17 cellular contexts compared by ENCODE assay signal in the genomic region with DNA sequence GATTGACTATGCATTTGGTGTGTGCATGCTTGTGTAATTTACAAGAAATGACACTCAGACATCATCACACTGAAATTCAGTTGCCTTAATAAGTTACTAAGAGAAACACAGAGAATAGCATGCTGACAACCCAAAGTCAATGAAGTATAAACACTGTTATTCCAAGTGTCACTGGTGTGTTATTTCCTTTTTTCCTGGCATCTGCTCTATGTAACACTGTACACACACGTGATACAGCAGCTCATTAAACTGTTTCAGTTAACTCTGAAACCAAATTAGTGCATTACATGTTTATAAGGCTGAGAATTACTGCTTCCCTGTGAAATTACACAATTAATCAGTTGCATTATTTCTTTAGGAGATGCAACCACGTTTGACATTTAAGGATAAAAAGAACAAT.
A peak's percentile ranks its signal among the peaks of the same experiment; 100 is the strongest.
DNase-seq lines count a peak whose midpoint lies in the region; ATAC-seq, FAIRE-seq and TF ChIP-seq lines count a peak whose summit lies in the region.
"Had no signal": no experiment of that assay in that cellular context is flagged by ENCODE, and none has a peak within 500 bp of the region (broad histone marks: within the 10 kb centered on the region; RNA-seq: fewer than 3 reads in every experiment).

No MANE protein-coding gene starts in this region.

- peak; percentile 79 for FAIRE-seq in A549 (lab: Jason Lieb, UNC)
- FAIRE-seq in H54 (lab: Jason Lieb, UNC): peak; percentile 53
- FAIRE-seq in GM12878 (lab: Jason Lieb, UNC): no peak
- FAIRE-seq: A204.1 had no signal

- H3K36me3 ChIP-seq in GM12878 (ENCODE audit: control insufficient read depth in 2 of 2, insufficient read depth in 2 of 2, low read length in 1 of 2): no peaks in the 10 kb centered on the region
- no peaks in the 10 kb centered on the region for H3K36me3 ChIP-seq in testis (ENCODE audit: low read depth, missing control alignments)

- no peak overlapping the region for H3K27ac Mint-ChIP-seq in activated CD4-positive, alpha-beta T cell treated with anti-CD3 and anti-CD28 coated beads, Interleukin-2, amount 10 ng/mL, durations not matched to agents 24 days and 14 days
- no peak overlapping the region for H3K27ac Mint-ChIP-seq in activated naive CD8-positive, alpha-beta T cell treated with anti-CD3 and anti-CD28 coated beads for 36 hours
- H3K27ac Mint-ChIP-seq: H9 had no signal

- ATAC-seq in A549 (peak in 1 of 2 experiments; percentile 37; a peak in 2 of 6 replicates), GM12878 (no peak)

- intact Hi-C loops in GM12878 (cut with micrococcal nuclease; ENCODE audit: unreplicated experiment): no loop called here
- intact Hi-C loops in activated CD4-positive, alpha-beta T cell treated with anti-CD3 and anti-CD28 coated beads, Interleukin-2, amount 10 ng/mL, durations not matched to agents 24 days and 14 days (cut with micrococcal nuclease): no loop called here
- intact Hi-C loops in testis (cut with DNase I; ENCODE audit: low total_unique reads): no loop called here

- CTCF ChIA-PET in A549 (lab: Yijun Ruan, JAX): no interaction called here
- CTCF ChIA-PET in GM12878 (lab: Yijun Ruan, JAX): no interaction called here

- H3K27me3 ChIP-seq in GM12878 (replicated peaks in 1 of 2; ENCODE audit: control insufficient read depth in 2 of 2, insufficient read depth in 2 of 2, low read length in 1 of 2) (no peaks in the 10 kb centered on the region; a peak in 1 of 4 replicates), testis (no peaks in the 10 kb centered on the region)

- in situ Hi-C loops in GM12878 (cut with MboI): no loop called here

- POLR2A ChIA-PET in A549 (lab: Yijun Ruan, JAX) (no interaction called here), GM12878 (lab: Charles Lee) (no interaction called here)

- H4K20me1 ChIP-seq in GM12878 (ENCODE audit: control insufficient read depth, insufficient read depth): no peaks in the 10 kb centered on the region

- no peak overlapping the region for H2AFZ ChIP-seq in GM12878 (ENCODE audit: control insufficient read depth, low read depth, low read length)

- TF ChIP-seq CTCF in A549 (IDR thresholded peaks at IDR 0.05) (no peak), GM12878 (IDR thresholded peaks at IDR 0.05 in 2 of 3, conservative IDR thresholded peaks at IDR 0.05 in 1 of 3; ENCODE audit: control insufficient read depth in 2 of 3, extremely low read depth in 1 of 3, insufficient read depth in 1 of 3, low read depth in 3 of 3, low read length in 3 of 3) (no peak), testis (IDR thresholded peaks at IDR 0.05) (no peak)

- RAD21 ChIA-PET in GM12878 (lab: Charles Lee; ENCODE audit: unreplicated experiment): interaction anchor here (1.4 kb wide), 1 partner anchor 50 kb away, joined by 3 read pairs; no protein-coding TSS in a partner anchor

- H3K79me2 ChIP-seq in GM12878 (ENCODE audit: control insufficient read depth, insufficient read depth, low read length): no peaks in the 10 kb centered on the region

- no peaks in the 10 kb centered on the region for H3K9me3 Mint-ChIP-seq in activated CD4-positive, alpha-beta T cell treated with anti-CD3 and anti-CD28 coated beads, Interleukin-2, amount 10 ng/mL, durations not matched to agents 24 days and 14 days
- H3K9me3 Mint-ChIP-seq in activated naive CD8-positive, alpha-beta T cell treated with anti-CD3 and anti-CD28 coated beads for 36 hours: no peaks in the 10 kb centered on the region
- H3K9me3 Mint-ChIP-seq: H9 had no signal

- H3K4me3 Mint-ChIP-seq in activated CD4-positive, alpha-beta T cell treated with anti-CD3 and anti-CD28 coated beads, Interleukin-2, amount 10 ng/mL, durations not matched to agents 24 days and 14 days: no peak overlapping the region
- no peak overlapping the region for H3K4me3 Mint-ChIP-seq in activated naive CD8-positive, alpha-beta T cell treated with anti-CD3 and anti-CD28 coated beads for 36 hours
- H3K4me3 Mint-ChIP-seq: H9 had no signal

- H3K9ac ChIP-seq in GM12878 (ENCODE audit: control insufficient read depth, insufficient read depth, low read length): no peak overlapping the region
- H3K9ac ChIP-seq: SK-N-SH had no signal

- WGBS in A549 (ENCODE audit: missing lambda C conversion rate): 43% methylated on average over 2 of the region's 2 CpGs
- 2% methylated on average over 2 of the region's 2 CpGs for WGBS in GM12878 (ENCODE audit: insufficient coverage, insufficient replicate concordance, low lambda C conversion rate, missing lambda C conversion rate)
- WGBS in testis, 2 donors: 45 to 58% methylated on average over 2 of the region's 2 CpGs

- H3K36me3 Mint-ChIP-seq in activated CD4-positive, alpha-beta T cell treated with anti-CD3 and anti-CD28 coated beads, Interleukin-2, amount 10 ng/mL, durations not matched to agents 24 days and 14 days (ENCODE audit: low read depth): no peaks in the 10 kb centered on the region
- H3K36me3 Mint-ChIP-seq in activated naive CD8-positive, alpha-beta T cell treated with anti-CD3 and anti-CD28 coated beads for 36 hours: no peaks in the 10 kb centered on the region

- H3K4me1 ChIP-seq in A549 (peaks cover 55% of the 10 kb centered on the region), GM12878 (ENCODE audit: control insufficient read depth, insufficient read depth, low read length) (no peaks in the 10 kb centered on the region), testis (no peaks in the 10 kb centered on the region)

- TF ChIP-seq RAD21 in A549 (conservative IDR thresholded peaks at IDR 0.05 in 1 of 2, IDR thresholded peaks at IDR 0.05 in 1 of 2) (no peak), GM12878 (IDR thresholded peaks at IDR 0.05; ENCODE audit: insufficient read depth, low read depth, low read length) (no peak)

- no TSS peak for BruUV-seq in GM12878 (replicated peaks; lab: Mats Ljungman, UMichigan)

- H3K4me3 ChIP-seq in A549 (no peak overlapping the region), GM12878 (no peak overlapping the region), testis (no peak overlapping the region)

- H3K9me3 ChIP-seq in A549 (no peaks in the 10 kb centered on the region), GM12878 (replicated peaks; ENCODE audit: control insufficient read depth, insufficient read depth, low read length) (no peaks in the 10 kb centered on the region), testis (no peaks in the 10 kb centered on the region)
- H3K9me3 ChIP-seq: SK-N-SH had no signal

- no peak for DNase-seq in A549 (ENCODE audit: low read depth in 1 of 2, low spot score in 1 of 2)
- no peak for DNase-seq in H54 (ENCODE audit: insufficient read length, low spot score)
- DNase-seq in GM12878 (ENCODE audit: low read depth, low spot score): no peak
- peak; percentile 72 for DNase-seq in kidney glomerular epithelial cell (lab: John Stamatoyannopoulos, UW)
- DNase-seq in activated T-cell treated with anti-CD3 and anti-CD28 coated beads, Interleukin-2, amount 50 U/mL, for 48 hours: no peak
- no peak for DNase-seq in activated CD4-positive, alpha-beta T cell treated with anti-CD3 and anti-CD28 coated beads, Interleukin-2, amount 10 ng/mL, durations not matched to agents 24 days and 14 days
- DNase-seq in testis: no peak
- DNase-seq in activated naive CD8-positive, alpha-beta T cell treated with anti-CD3 and anti-CD28 coated beads for 36 hours: no peak
- DNase-seq: C1 segment of cervical spinal cord, GF-D8, H9, NCI-H1105 treated with DMSO at 0.1 percent for 48 hours, NCI-H187 treated with DMSO at 0.1 percent for 48 hours, NCI-H510A, SHP77, SK-N-SH had no signal

- H3K4me2 ChIP-seq in A549 (peak overlapping the region; percentile 2; the same call in 1 of the 3 replicates), GM12878 (ENCODE audit: control insufficient read depth, insufficient read depth) (no peak overlapping the region)
- H3K4me2 ChIP-seq: SK-N-SH had no signal

- no peak for TF ChIP-seq POLR2A in A549 (IDR thresholded peaks at IDR 0.05; ENCODE audit: low read length)
- TF ChIP-seq POLR2A in H54 (IDR thresholded peaks at IDR 0.05; ENCODE audit: low read depth, low read length): no peak
- no peak for TF ChIP-seq POLR2A in GM12878 (IDR thresholded peaks at IDR 0.05; ENCODE audit: low read depth, low read length)
- TF ChIP-seq POLR2A in testis (IDR thresholded peaks at IDR 0.05): no peak

- TF ChIP-seq EP300 in A549 (IDR thresholded peaks at IDR 0.05) (no peak), GM12878 (IDR thresholded peaks at IDR 0.05; ENCODE audit: borderline replicate concordance in 1 of 2, control insufficient read depth in 1 of 2, low read depth in 2 of 2, low read length in 2 of 2) (no peak)

- peak overlapping the region in 1 of 2 experiments; percentile 25; a peak in 1 of 6 replicates for H3K27ac ChIP-seq in A549
- H3K27ac ChIP-seq in GM12878 (ENCODE audit: control insufficient read depth, insufficient read depth): no peak overlapping the region
- H3K27ac ChIP-seq in testis: no peak overlapping the region

- SMC1A ChIA-PET in GM12878 (lab: Charles Lee; ENCODE audit: uncharacterized antibody, unreplicated experiment): interaction anchor here (1.2 to 1.8 kb wide), 3 partner anchors 11 to 37 kb away, joined by 3 to 6 read pairs (median 5); no protein-coding TSS in a partner anchor

- H3K4me1 Mint-ChIP-seq in activated CD4-positive, alpha-beta T cell treated with anti-CD3 and anti-CD28 coated beads, Interleukin-2, amount 10 ng/mL, durations not matched to agents 24 days and 14 days: no peaks in the 10 kb centered on the region
- no peaks in the 10 kb centered on the region for H3K4me1 Mint-ChIP-seq in activated naive CD8-positive, alpha-beta T cell treated with anti-CD3 and anti-CD28 coated beads for 36 hours

- H3K27me3 Mint-ChIP-seq in activated CD4-positive, alpha-beta T cell treated with anti-CD3 and anti-CD28 coated beads, Interleukin-2, amount 10 ng/mL, durations not matched to agents 24 days and 14 days: peaks cover 19% of the 10 kb centered on the region
- H3K27me3 Mint-ChIP-seq in activated naive CD8-positive, alpha-beta T cell treated with anti-CD3 and anti-CD28 coated beads for 36 hours: peaks cover 20% of the 10 kb centered on the region

TF ChIP-seq in A549, 52 proteins besides CTCF, POLR2A, EP300 and RAD21 (continues in another document):
- TF ChIP-seq MAFK (IDR thresholded peaks at IDR 0.05; ENCODE audit: partially characterized antibody): no peak

TF ChIP-seq in GM12878, 131 proteins besides CTCF, POLR2A, EP300 and RAD21:
- peak; percentile 48 to 53; a peak in 2 of 4 replicates for TF ChIP-seq BHLHE40 (IDR thresholded peaks at IDR 0.05; ENCODE audit: borderline replicate concordance in 1 of 2, low read depth in 2 of 2, low read length in 1 of 2)
- no peak for TF ChIP-seq POU2F2 (IDR thresholded peaks at IDR 0.05; ENCODE audit: borderline replicate concordance, low read depth, low read length)
- peak; percentile 75 for TF ChIP-seq MTA2 (IDR thresholded peaks at IDR 0.05; ENCODE audit: low read depth)
- peak; percentile 47 to 54; a peak in 3 of 4 replicates for TF ChIP-seq IKZF2 (IDR thresholded peaks at IDR 0.05)
- TF ChIP-seq RAD51 (IDR thresholded peaks at IDR 0.05): 0 out of 2 replicates have a peak, but pooled peaks have one; percentile 23

Comparison
In these comparisons a context has a peak if more than half of its experiments do, and no peak if none do; other contexts are left out.
1. Of the 24 proteins assayed by ChIP-seq in both GM12878 and A549: peak only in GM12878: BHLHE40; only in A549: none; in both: none; in neither: 23.